18 cellular contexts compared by ENCODE assay signal in the genomic region with DNA sequence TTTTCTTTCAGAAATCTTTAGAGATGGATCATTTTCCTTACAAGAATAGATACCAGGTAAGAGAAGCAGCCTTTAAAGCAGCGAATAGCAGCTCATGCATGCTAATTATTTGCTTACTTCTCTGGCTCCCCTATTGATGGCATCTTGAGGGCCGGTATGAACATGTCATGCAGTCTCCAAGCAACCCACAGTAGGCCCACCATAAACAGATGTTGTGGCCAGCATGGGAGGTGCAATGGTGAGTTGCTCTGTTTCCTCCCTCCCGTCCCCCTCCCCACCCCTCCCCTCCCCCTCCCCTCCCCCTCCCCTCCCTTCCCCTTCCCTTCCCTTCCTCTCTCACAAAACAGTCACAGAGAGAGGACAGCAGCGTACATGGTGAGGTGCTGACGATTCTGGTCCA.
"Had no signal": no experiment of that assay in that cellular context is flagged by ENCODE, and none has a peak within 500 bp of the region (broad histone marks: within the 10 kb centered on the region; RNA-seq: fewer than 3 reads in every experiment).

No MANE protein-coding gene starts in this region.

- H3K4me3 Mint-ChIP-seq: activated naive CD4-positive, alpha-beta T cell treated with anti-CD3 and anti-CD28 coated beads, Interleukin-2, amount 10 ng/mL, durations not matched to agents 7 days and 5 days; immature natural killer cell; memory B cell; neural crest cell; stimulated activated naive B cell treated with anti-CD40 and anti-IgM and Interleukin-4, amounts not matched to agents 10 μg/mL and 1 μg/mL and 100 μg/mL, for 72 hours; type B pancreatic cell had no signal

- ATAC-seq: left ventricle myocardium superior; mucosa of descending colon; stimulated activated naive B cell treated with anti-CD40 and anti-IgM and Interleukin-4, amounts not matched to agents 10 μg/mL and 1 μg/mL and 100 μg/mL, for 72 hours had no signal

- DNase-seq: activated CD4-positive, alpha-beta T cell treated with anti-CD3 and anti-CD28 coated beads for 1 hour; activated CD4-positive, alpha-beta T cell treated with anti-CD3 and anti-CD28 coated beads, Interleukin-2, amount 50 U/mL, for 1 hour; activated naive CD4-positive, alpha-beta T cell treated with anti-CD3 and anti-CD28 coated beads, Interleukin-2, amount 10 ng/mL, durations not matched to agents 7 days and 5 days; foreskin fibroblast; immature natural killer cell; left ventricle myocardium superior; mucosa of descending colon; naive B cell; occipital lobe; stimulated activated CD4-positive, alpha-beta T cell treated with anti-CD3 and anti-CD28 coated beads, Interleukin-2, amount 100 ng/mL, for 48 hours; stimulated activated naive B cell treated with anti-CD40 and anti-IgM and Interleukin-4, amounts not matched to agents 10 μg/mL and 1 μg/mL and 100 μg/mL, for 72 hours; T-helper 1 cell; WERI-Rb-1 had no signal

- H3K9me3 ChIP-seq: mucosa of descending colon, thoracic aorta had no signal

- H3K4me3 ChIP-seq: cardiac muscle cell, mucosa of descending colon, thoracic aorta had no signal

- H3K27ac Mint-ChIP-seq: activated naive CD4-positive, alpha-beta T cell treated with anti-CD3 and anti-CD28 coated beads, Interleukin-2, amount 10 ng/mL, durations not matched to agents 7 days and 5 days; immature natural killer cell; memory B cell; stimulated activated naive B cell treated with anti-CD40 and anti-IgM and Interleukin-4, amounts not matched to agents 10 μg/mL and 1 μg/mL and 100 μg/mL, for 72 hours; type B pancreatic cell had no signal

- H3K36me3 ChIP-seq: cardiac muscle cell, thoracic aorta, WERI-Rb-1 had no signal

- H3K9me3 Mint-ChIP-seq: activated naive CD4-positive, alpha-beta T cell treated with anti-CD3 and anti-CD28 coated beads, Interleukin-2, amount 10 ng/mL, durations not matched to agents 7 days and 5 days; immature natural killer cell; memory B cell; naive B cell; neural crest cell; stimulated activated naive B cell treated with anti-CD40 and anti-IgM and Interleukin-4, amounts not matched to agents 10 μg/mL and 1 μg/mL and 100 μg/mL, for 72 hours; type B pancreatic cell had no signal

- H3K27ac ChIP-seq: cardiac muscle cell, thoracic aorta, WERI-Rb-1 had no signal

- H3K36me3 Mint-ChIP-seq: activated naive CD4-positive, alpha-beta T cell treated with anti-CD3 and anti-CD28 coated beads, Interleukin-2, amount 10 ng/mL, durations not matched to agents 7 days and 5 days; immature natural killer cell; memory B cell; naive B cell; stimulated activated naive B cell treated with anti-CD40 and anti-IgM and Interleukin-4, amounts not matched to agents 10 μg/mL and 1 μg/mL and 100 μg/mL, for 72 hours; type B pancreatic cell had no signal
